Comparison of ENCODE assay signal across 1 cellular context in genomic region chr10:31962826-31963597, GRCh38.
TF ChIP-seq lines count a peak whose summit lies in the region.

No MANE protein-coding gene starts in this region.

TF ChIP-seq in HepG2, 621 proteins besides CTCF, POLR2A, EP300 and RAD21:
- TF ChIP-seq KMT2A (CRISPR knock-in tag; IDR thresholded peaks at IDR 0.05) = no peak
- no peak for TF ChIP-seq ZNF317 (CRISPR knock-in tag; IDR thresholded peaks at IDR 0.05)
- TF ChIP-seq TFDP2 (CRISPR knock-in tag; IDR thresholded peaks at IDR 0.05) = no peak
- no peak for TF ChIP-seq ZNF569 (CRISPR knock-in tag; IDR thresholded peaks at IDR 0.05; ENCODE audit: borderline replicate concordance)
- TF ChIP-seq BORCS8-MEF2B (CRISPR knock-in tag; IDR thresholded peaks at IDR 0.05) = no peak
- TF ChIP-seq ZNF629 (CRISPR knock-in tag; conservative IDR thresholded peaks at IDR 0.05) = no peak
- TF ChIP-seq, protein P1, sequence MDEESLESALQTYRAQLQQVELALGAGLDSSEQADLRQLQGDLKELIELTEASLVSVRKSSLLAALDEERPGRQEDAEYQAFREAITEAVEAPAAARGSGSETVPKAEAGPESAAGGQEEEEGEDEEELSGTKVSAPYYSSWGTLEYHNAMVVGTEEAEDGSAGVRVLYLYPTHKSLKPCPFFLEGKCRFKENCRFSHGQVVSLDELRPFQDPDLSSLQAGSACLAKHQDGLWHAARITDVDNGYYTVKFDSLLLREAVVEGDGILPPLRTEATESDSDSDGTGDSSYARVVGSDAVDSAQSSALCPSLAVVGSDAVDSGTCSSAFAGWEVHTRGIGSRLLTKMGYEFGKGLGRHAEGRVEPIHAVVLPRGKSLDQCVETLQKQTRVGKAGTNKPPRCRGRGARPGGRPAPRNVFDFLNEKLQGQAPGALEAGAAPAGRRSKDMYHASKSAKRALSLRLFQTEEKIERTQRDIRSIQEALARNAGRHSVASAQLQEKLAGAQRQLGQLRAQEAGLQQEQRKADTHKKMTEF (CRISPR knock-in tag; IDR thresholded peaks at IDR 0.05) = no peak
- no peak for TF ChIP-seq RBM22 (optimal IDR thresholded peaks at IDR 0.05; ENCODE audit: low read length)
- no peak for TF ChIP-seq ZBTB38 (CRISPR knock-in tag; IDR thresholded peaks at IDR 0.05)
- no peak for TF ChIP-seq ESRRA (CRISPR knock-in tag; IDR thresholded peaks at IDR 0.05; ENCODE audit: low read depth)
- TF ChIP-seq, protein P2, sequence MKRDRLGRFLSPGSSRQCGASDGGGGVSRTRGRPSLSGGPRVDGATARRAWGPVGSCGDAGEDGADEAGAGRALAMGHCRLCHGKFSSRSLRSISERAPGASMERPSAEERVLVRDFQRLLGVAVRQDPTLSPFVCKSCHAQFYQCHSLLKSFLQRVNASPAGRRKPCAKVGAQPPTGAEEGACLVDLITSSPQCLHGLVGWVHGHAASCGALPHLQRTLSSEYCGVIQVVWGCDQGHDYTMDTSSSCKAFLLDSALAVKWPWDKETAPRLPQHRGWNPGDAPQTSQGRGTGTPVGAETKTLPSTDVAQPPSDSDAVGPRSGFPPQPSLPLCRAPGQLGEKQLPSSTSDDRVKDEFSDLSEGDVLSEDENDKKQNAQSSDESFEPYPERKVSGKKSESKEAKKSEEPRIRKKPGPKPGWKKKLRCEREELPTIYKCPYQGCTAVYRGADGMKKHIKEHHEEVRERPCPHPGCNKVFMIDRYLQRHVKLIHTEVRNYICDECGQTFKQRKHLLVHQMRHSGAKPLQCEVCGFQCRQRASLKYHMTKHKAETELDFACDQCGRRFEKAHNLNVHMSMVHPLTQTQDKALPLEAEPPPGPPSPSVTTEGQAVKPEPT (CRISPR knock-in tag; IDR thresholded peaks at IDR 0.05; ENCODE audit: low read depth) = no peak
- TF ChIP-seq ZNF564 (CRISPR knock-in tag; IDR thresholded peaks at IDR 0.05) = no peak
- no peak for TF ChIP-seq ZBTB44 (CRISPR knock-in tag; IDR thresholded peaks at IDR 0.05)
